Comparison of ENCODE assay signal across 8 cellular contexts in genomic region chr1:161192476-161193465, GRCh38. TPM values are rescaled to one million over a fixed set of nuclear protein-coding genes. Genes with fewer than 3 reads are reported as not detected.
DNase-seq lines count a peak whose midpoint lies in the region; ATAC-seq and TF ChIP-seq lines count a peak whose summit lies in the region.

No MANE protein-coding gene starts in this region.

- peaks cover 13% of the 10 kb centered on the region for H3K4me1 Mint-ChIP-seq in glutamatergic neuron (ENCODE audit: low read depth, unreplicated experiment)
- H3K4me1 Mint-ChIP-seq in progenitor cell of endocrine pancreas (ENCODE audit: low read depth), result peaks cover 2% of the 10 kb centered on the region

- H3K27me3 Mint-ChIP-seq in glutamatergic neuron (ENCODE audit: unreplicated experiment) (peaks cover 8% of the 10 kb centered on the region), progenitor cell of endocrine pancreas (no peaks in the 10 kb centered on the region)

- H3K4me3 Mint-ChIP-seq in glutamatergic neuron (ENCODE audit: unreplicated experiment) (peak overlapping the region; percentile 36), progenitor cell of endocrine pancreas (ENCODE audit: low read depth) (no peak overlapping the region)

- ATAC-seq in GM21723 (IDR thresholded peaks at IDR 0.05; ENCODE audit: unreplicated experiment), result peak; percentile 63
- ATAC-seq in SK-N-SH treated with all-trans-retinoic acid at 6 μM for 48 hours, result peak; percentile 63
- no peak for ATAC-seq in GM18858 (IDR thresholded peaks at IDR 0.05; ENCODE audit: unreplicated experiment)

- peak; percentile 63 for DNase-seq in COR-L47 (lab: John Stamatoyannopoulos, UW)
- DNase-seq in NCI-H1092 (lab: John Stamatoyannopoulos, UW), result peak; percentile 62
- DNase-seq in activated naive CD4-positive, alpha-beta T cell treated with anti-CD3 and anti-CD28 coated beads, Interleukin-2, amount 50 U/mL, for 16 hours, result peak; percentile 66
- peak; percentile 68 for DNase-seq in glutamatergic neuron
- DNase-seq in progenitor cell of endocrine pancreas (ENCODE audit: low spot score, unreplicated experiment), result peak; percentile 36

- H3K9me3 Mint-ChIP-seq in glutamatergic neuron (ENCODE audit: unreplicated experiment), result peaks cover 2% of the 10 kb centered on the region
- H3K9me3 Mint-ChIP-seq in progenitor cell of endocrine pancreas (ENCODE audit: low read depth), result no peaks in the 10 kb centered on the region

- no peaks in the 10 kb centered on the region for H3K36me3 Mint-ChIP-seq in glutamatergic neuron (ENCODE audit: unreplicated experiment)
- H3K36me3 Mint-ChIP-seq in progenitor cell of endocrine pancreas (ENCODE audit: insufficient read depth), result no peaks in the 10 kb centered on the region

- H3K27ac Mint-ChIP-seq in glutamatergic neuron (ENCODE audit: unreplicated experiment) (peak overlapping the region; percentile 84), progenitor cell of endocrine pancreas (peak overlapping the region; percentile 60)

- TF ChIP-seq CTCF in glutamatergic neuron (IDR thresholded peaks at IDR 0.05; ENCODE audit: partially characterized antibody, unreplicated experiment), result peak; percentile 88
- peak; percentile 91 for TF ChIP-seq CTCF in progenitor cell of endocrine pancreas (IDR thresholded peaks at IDR 0.05; ENCODE audit: unreplicated experiment)

TF ChIP-seq in SK-N-SH treated with all-trans-retinoic acid at 6 μM for 48 hours, 23 proteins besides CTCF, POLR2A, EP300 and RAD21:
- TF ChIP-seq ZC3H10 (CRISPR knock-in tag; IDR thresholded peaks at IDR 0.05) (no peak), CSRNP3 (CRISPR knock-in tag; IDR thresholded peaks at IDR 0.05) (no peak), PPARA (CRISPR knock-in tag; IDR thresholded peaks at IDR 0.05; ENCODE audit: borderline replicate concordance) (no peak), TOX (CRISPR knock-in tag; IDR thresholded peaks at IDR 0.05; ENCODE audit: borderline replicate concordance) (no peak), ZNF565 (CRISPR knock-in tag; conservative IDR thresholded peaks at IDR 0.05; ENCODE audit: low read depth) (no peak), TSHZ2 (CRISPR knock-in tag; IDR thresholded peaks at IDR 0.05) (no peak), RARB (CRISPR knock-in tag; IDR thresholded peaks at IDR 0.05) (no peak), CSDC2 (CRISPR knock-in tag; IDR thresholded peaks at IDR 0.05) (no peak), ESRRG (CRISPR knock-in tag; IDR thresholded peaks at IDR 0.05) (no peak)

RNA-seq across cellular contexts. Expression of gene ADAMTS4, which starts 6.1 kb away (rescaled TPM):
- total RNA-seq in glutamatergic neuron (ENCODE audit: unreplicated experiment) (12.3 TPM), progenitor cell of endocrine pancreas (0.22 and 0.24 TPM in 2 replicates)

RNA-seq across cellular contexts. Expression of gene NDUFS2, which starts 9.4 kb away (rescaled TPM):
- 112 TPM for total RNA-seq in glutamatergic neuron (ENCODE audit: unreplicated experiment)
- total RNA-seq in progenitor cell of endocrine pancreas, result 98.2 and 103 TPM in 2 replicates

RNA-seq across cellular contexts. Expression of gene B4GALT3, which starts 15.5 kb away (rescaled TPM):
- total RNA-seq in glutamatergic neuron (ENCODE audit: unreplicated experiment), result 35.7 TPM
- 45.9 and 48.2 TPM in 2 replicates for total RNA-seq in progenitor cell of endocrine pancreas

RNA-seq across cellular contexts. Expression of gene FCER1G, which starts 22.3 kb away (rescaled TPM):
- total RNA-seq in glutamatergic neuron (ENCODE audit: unreplicated experiment) (1.3 TPM), progenitor cell of endocrine pancreas (0.60 and 1.5 TPM in 2 replicates)

RNA-seq across cellular contexts. Expression of gene PPOX, which starts 26.5 kb away (rescaled TPM):
- total RNA-seq in glutamatergic neuron (ENCODE audit: unreplicated experiment) (53.2 TPM), progenitor cell of endocrine pancreas (50.9 and 56.5 TPM in 2 replicates)

Comparison
In these comparisons a context has a peak if more than half of its experiments do, and no peak if none do; other contexts are left out.
1. RNA of gene ADAMTS4, which starts 6.1 kb away (total RNA-seq): 12.3 TPM in glutamatergic neuron (single experiment); 0.22 to 0.24 TPM in progenitor cell of endocrine pancreas; every median in the first group is over 10 times any median in the second.
2. Peak in every context shown above with its lines, with median percentiles within 50 percentile points of each other: DNase-seq.